19 cellular contexts compared by ENCODE assay signal in the genomic region with DNA sequence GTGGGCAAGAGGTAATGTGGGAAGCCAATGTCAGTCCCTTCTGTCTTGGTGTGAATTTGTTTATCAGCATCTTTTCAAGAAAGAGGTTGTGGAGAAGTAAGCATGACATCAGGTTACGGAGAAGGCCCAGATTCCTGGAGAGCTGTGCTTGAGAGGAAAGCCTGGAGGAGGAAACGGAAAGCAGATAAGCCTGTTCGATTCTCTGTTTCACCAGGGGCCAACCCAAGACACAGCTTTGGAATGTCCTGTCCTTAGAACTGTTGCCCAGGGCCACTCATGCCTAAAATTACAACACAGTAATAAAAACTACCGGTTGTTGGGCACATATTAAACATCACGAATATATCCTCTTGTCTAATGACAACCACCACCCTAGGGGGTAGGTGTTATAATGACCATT.
"Had no signal": no experiment of that assay in that cellular context is flagged by ENCODE, and none has a peak within 500 bp of the region (broad histone marks: within the 10 kb centered on the region; RNA-seq: fewer than 3 reads in every experiment).

No MANE protein-coding gene starts in this region.

- H3K4me1 ChIP-seq: adrenal gland had no signal

- H3K9me3 ChIP-seq: adrenal gland, mucosa of descending colon, sigmoid colon, suprapubic skin, upper lobe of left lung had no signal

- H3K27ac ChIP-seq: adrenal gland, suprapubic skin, upper lobe of left lung had no signal

- H3K36me3 ChIP-seq: adrenal gland, sigmoid colon, suprapubic skin, upper lobe of left lung had no signal

- FAIRE-seq: TTC549 had no signal

- ATAC-seq: esophagus mucosa; mucosa of descending colon; natural killer cell; stimulated activated naive CD8-positive, alpha-beta T cell treated with anti-CD3 and anti-CD28 coated beads, Interleukin-15, Interleukin-2, amounts not matched to agents 100 U/mL and 50 U/mL, for 24 hours had no signal

- DNase-seq: activated B cell treated with CpG ODN at 0.5 μM for 24 hours; activated CD4-positive, alpha-beta T cell treated with anti-CD3 and anti-CD28 coated beads, Interleukin-2, amount 10 ng/mL, durations not matched to agents 7 days and 5 days; activated naive CD4-positive, alpha-beta T cell treated with anti-CD3 and anti-CD28 coated beads, Interleukin-2, amount 50 U/mL, for 16 hours; adrenal gland; endodermal cell; foreskin fibroblast; head of caudate nucleus; mucosa of descending colon; natural killer cell; sigmoid colon; stimulated activated CD4-positive, alpha-beta T cell treated with anti-CD3 and anti-CD28 coated beads, Interleukin-12 subunit alpha, Interleukin-12 subunit beta, amount 100 ng/mL, for 4 hours; stimulated activated CD4-positive, alpha-beta T cell treated with anti-CD3 and anti-CD28 coated beads, Interleukin-4, amount 100 ng/mL, for 1 hour; stimulated activated CD8-positive, alpha-beta memory T cell treated with anti-CD3 and anti-CD28 coated beads, Interleukin-4, amount 100 ng/mL, for 48 hours; stimulated activated naive CD8-positive, alpha-beta T cell treated with anti-CD3 and anti-CD28 coated beads, Interleukin-15, Interleukin-2, amounts not matched to agents 100 U/mL and 50 U/mL, for 24 hours; T-helper 2 cell; upper lobe of left lung had no signal

- H3K4me3 ChIP-seq: adrenal gland, mucosa of descending colon, sigmoid colon, suprapubic skin, upper lobe of left lung had no signal
